15 cellular contexts compared by ENCODE assay signal in genomic region chr1:178868700-178869099, GRCh38. TPM values are rescaled to one million over a fixed set of nuclear protein-coding genes. Genes with fewer than 3 reads are reported as not detected.
DNase-seq lines count a peak whose midpoint lies in the region; ATAC-seq, FAIRE-seq and TF ChIP-seq lines count a peak whose summit lies in the region.
"Had no signal": no experiment of that assay in that cellular context is flagged by ENCODE, and none has a peak within 500 bp of the region (broad histone marks: within the 10 kb centered on the region; RNA-seq: fewer than 3 reads in every experiment).

No MANE protein-coding gene starts in this region.

- H3K4me3 ChIP-seq in A549 (no peak overlapping the region), astrocyte (ENCODE audit: insufficient read depth, low read depth, low read length) (no peak overlapping the region), HepG2 (replicated peaks in 1 of 3; ENCODE audit: insufficient read depth in 1 of 3, low read depth in 2 of 3, low read length in 3 of 3) (peak overlapping the region; percentile 46 to 75 (median 68); a peak in 5 of 6 replicates), skeletal muscle tissue (ENCODE audit: low read length in 3 of 3) (peak overlapping the region; percentile 57 to 79 (median 59)), PC-9 (no peak overlapping the region)
- H3K4me3 ChIP-seq: mucosa of descending colon had no signal

- H2AFZ ChIP-seq in astrocyte (ENCODE audit: low read depth, low read length), result no peak overlapping the region
- H2AFZ ChIP-seq in HepG2 (ENCODE audit: low read length), result no peak overlapping the region
- H2AFZ ChIP-seq in PC-9, result no peak overlapping the region

- H3K4me3 Mint-ChIP-seq in astrocyte (ENCODE audit: unreplicated experiment) (peak overlapping the region; percentile 70), endothelial cell (ENCODE audit: unreplicated experiment) (no peak overlapping the region)
- H3K4me3 Mint-ChIP-seq: activated naive CD4-positive, alpha-beta T cell treated with anti-CD3 and anti-CD28 coated beads for 36 hours; central memory CD8-positive, alpha-beta T cell had no signal

- H3K4me1 Mint-ChIP-seq in astrocyte (ENCODE audit: low read depth, unreplicated experiment) (peaks cover 44% of the 10 kb centered on the region), endothelial cell (ENCODE audit: unreplicated experiment) (peaks cover 19% of the 10 kb centered on the region)

- no peak overlapping the region; a peak in 1 of 6 replicates for H3K27ac ChIP-seq in A549
- H3K27ac ChIP-seq in astrocyte (ENCODE audit: low read depth, low read length), result no peak overlapping the region
- H3K27ac ChIP-seq in HepG2 (ENCODE audit: extremely low read length, insufficient read depth, low read length), result no peak overlapping the region
- H3K27ac ChIP-seq in skeletal muscle tissue (ENCODE audit: low read depth, low read length), result peak overlapping the region; percentile 88
- H3K27ac ChIP-seq in PC-9, result no peak overlapping the region
- H3K27ac ChIP-seq: epithelial cell of prostate, VCaP had no signal

- no peak for TF ChIP-seq RAD21 in A549 (conservative IDR thresholded peaks at IDR 0.05 in 1 of 2, IDR thresholded peaks at IDR 0.05 in 1 of 2)
- TF ChIP-seq RAD21 in HepG2 (CRISPR knock-in tag; IDR thresholded peaks at IDR 0.05), result no peak

- POLR2A ChIA-PET in A549 (lab: Yijun Ruan, JAX) (no interaction called here), HepG2 (lab: Yijun Ruan, JAX) (no interaction called here), PC-9 (lab: Charles Lee; ENCODE audit: unreplicated experiment) (no interaction called here)

- TF ChIP-seq CTCF in A549 (IDR thresholded peaks at IDR 0.05) (no peak), astrocyte (IDR thresholded peaks at IDR 0.05; ENCODE audit: insufficient read depth, low read depth, low read length) (no peak), HepG2 (CRISPR knock-in tag; IDR thresholded peaks at IDR 0.05) (no peak), PC-9 (conservative IDR thresholded peaks at IDR 0.05) (no peak), endothelial cell (IDR thresholded peaks at IDR 0.05; ENCODE audit: unreplicated experiment) (no peak)

- CTCF ChIA-PET in A549 (lab: Yijun Ruan, JAX), result no interaction called here
- CTCF ChIA-PET in HepG2 (lab: Yijun Ruan, JAX; ENCODE audit: low intra/inter-chr PET ratio, low total read pairs), result no interaction called here
- CTCF ChIA-PET in PC-9 (lab: Charles Lee), result interaction anchor here (0.6 kb wide), 1 partner anchor 718 kb away, joined by 10 read pairs; no protein-coding TSS in a partner anchor

- no peaks in the 10 kb centered on the region for H4K20me1 ChIP-seq in astrocyte (ENCODE audit: insufficient read depth, low read length)
- H4K20me1 ChIP-seq in HepG2 (ENCODE audit: insufficient read depth, low read length), result no peaks in the 10 kb centered on the region; the same call in 1 of the 2 replicates
- H4K20me1 ChIP-seq in PC-9 (ENCODE audit: insufficient read depth), result peaks cover 6% of the 10 kb centered on the region; the same call in 1 of the 2 replicates

- DNase-seq in A549 (ENCODE audit: low read depth in 1 of 2, low spot score in 1 of 2) (no peak), astrocyte (ENCODE audit: low read depth) (no peak), HepG2 (ENCODE audit: low spot score) (no peak), PC-9 (no peak), DMS53 (lab: John Stamatoyannopoulos, UW) (no peak), endothelial cell (ENCODE audit: low spot score) (no peak)
- DNase-seq: activated naive CD4-positive, alpha-beta T cell treated with anti-CD3 and anti-CD28 coated beads for 36 hours; mucosa of descending colon; NCI-H345 had no signal

- TF ChIP-seq POLR2A in A549 (IDR thresholded peaks at IDR 0.05; ENCODE audit: low read length) (no peak), HepG2 (IDR thresholded peaks at IDR 0.05; ENCODE audit: insufficient read depth in 1 of 2, low read depth in 2 of 2, low read length in 2 of 2) (no peak)

- no peaks in the 10 kb centered on the region for H3K79me2 ChIP-seq in astrocyte (ENCODE audit: insufficient read depth, low read length)
- H3K79me2 ChIP-seq in HepG2 (ENCODE audit: insufficient read depth, low read length), result peaks cover 19% of the 10 kb centered on the region
- no peaks in the 10 kb centered on the region for H3K79me2 ChIP-seq in PC-9 (ENCODE audit: low read depth)

- TF ChIP-seq EP300 in A549 (IDR thresholded peaks at IDR 0.05) (no peak), HepG2 (IDR thresholded peaks at IDR 0.05; ENCODE audit: low read depth in 2 of 2, low read length in 2 of 2) (no peak), HepG2 (CRISPR knock-in tag; IDR thresholded peaks at IDR 0.05; ENCODE audit: borderline replicate concordance) (no peak)

- H3K4me2 ChIP-seq in A549 (peak overlapping the region; percentile 63; the same call in 2 of the 3 replicates), astrocyte (ENCODE audit: low read length) (no peak overlapping the region), HepG2 (ENCODE audit: low read depth, low read length) (peak overlapping the region; percentile 75), PC-9 (no peak overlapping the region)

- intact Hi-C loops in HepG2 (cut with micrococcal nuclease; ENCODE audit: unreplicated experiment), result loop anchor here (5.0 kb wide), 1 partner anchor 36 kb away; no protein-coding TSS in a partner anchor
- intact Hi-C loops in PC-9 (cut with micrococcal nuclease; ENCODE audit: unreplicated experiment), result no loop called here

- no peaks in the 10 kb centered on the region for H3K27me3 Mint-ChIP-seq in astrocyte (ENCODE audit: low read depth, unreplicated experiment)
- peaks cover 1% of the 10 kb centered on the region for H3K27me3 Mint-ChIP-seq in endothelial cell (ENCODE audit: unreplicated experiment)

- H3F3A ChIP-seq in PC-9 (ENCODE audit: insufficient read depth, low read depth), result no peaks in the 10 kb centered on the region; the same call in none of the 2 replicates

- H3K36me3 ChIP-seq in astrocyte (ENCODE audit: insufficient read depth, low read length) (no peaks in the 10 kb centered on the region), HepG2 (replicated peaks in 1 of 2; ENCODE audit: control insufficient read depth in 1 of 2, insufficient read depth in 2 of 2, low read length in 2 of 2) (peaks cover 0 to 4% of the 10 kb centered on the region in 2 experiments; a peak in 2 of 5 replicates), skeletal muscle tissue (ENCODE audit: control insufficient read depth in 3 of 3, insufficient read depth in 3 of 3, low read length in 3 of 3) (peaks cover 0 to 7% (median 3%) of the 10 kb centered on the region in 3 donors), PC-9 (ENCODE audit: low read depth) (0 out of 2 replicates have a peak, but pooled peaks cover 3% of the 10 kb centered on the region)
- H3K36me3 ChIP-seq: prostate gland had no signal

- H3K36me3 Mint-ChIP-seq in astrocyte (ENCODE audit: low read depth, unreplicated experiment) (peaks cover 6% of the 10 kb centered on the region), endothelial cell (ENCODE audit: low read depth, unreplicated experiment) (no peaks in the 10 kb centered on the region)

- ATAC-seq in A549 (no peak), HepG2 (no peak), HG03378 (IDR thresholded peaks at IDR 0.05; ENCODE audit: unreplicated experiment) (no peak)
- ATAC-seq: mucosa of descending colon had no signal

- H3K4me1 ChIP-seq in A549 (peaks cover 37% of the 10 kb centered on the region), astrocyte (ENCODE audit: insufficient read depth, low read length) (peaks cover 4% of the 10 kb centered on the region), HepG2 (ENCODE audit: insufficient read depth, low read length) (peaks cover 54% of the 10 kb centered on the region), skeletal muscle tissue (ENCODE audit: control insufficient read depth in 3 of 3, insufficient read depth in 3 of 3, low read length in 3 of 3) (peaks cover 0 to 28% (median 14%) of the 10 kb centered on the region in 3 donors), PC-9 (replicated peaks; ENCODE audit: insufficient read depth) (peaks cover 17% of the 10 kb centered on the region)
- H3K4me1 ChIP-seq: prostate gland had no signal

- H3K27ac Mint-ChIP-seq in astrocyte (ENCODE audit: unreplicated experiment), result peak overlapping the region; percentile 78
- H3K27ac Mint-ChIP-seq in endothelial cell (ENCODE audit: unreplicated experiment), result no peak overlapping the region
- H3K27ac Mint-ChIP-seq: activated naive CD4-positive, alpha-beta T cell treated with anti-CD3 and anti-CD28 coated beads for 36 hours had no signal

- H3K9me3 ChIP-seq in A549 (no peaks in the 10 kb centered on the region), astrocyte (ENCODE audit: insufficient read depth, low read depth, low read length) (no peaks in the 10 kb centered on the region), HepG2 (ENCODE audit: low read length) (no peaks in the 10 kb centered on the region), skeletal muscle tissue (ENCODE audit: control insufficient read depth in 3 of 3, low read length in 3 of 3) (no peaks in the 10 kb centered on the region), PC-9 (ENCODE audit: insufficient read depth, low read depth) (no peaks in the 10 kb centered on the region)
- H3K9me3 ChIP-seq: mucosa of descending colon, prostate gland had no signal

- BruUV-seq in HepG2 (replicated peaks; lab: Mats Ljungman, UMichigan) (no TSS peak), PC-9 (replicated peaks; lab: Mats Ljungman, UMichigan) (no TSS peak)

- no peak for FAIRE-seq in A549 (lab: Jason Lieb, UNC)
- no peak for FAIRE-seq in astrocyte (lab: Jason Lieb, UNC)
- FAIRE-seq in HepG2 (lab: Jason Lieb, UNC), result no peak

- H3K9me2 ChIP-seq in PC-9 (ENCODE audit: insufficient read depth), result no peaks in the 10 kb centered on the region

- H3K9ac ChIP-seq in astrocyte (ENCODE audit: low read length), result no peak overlapping the region
- H3K9ac ChIP-seq in HepG2 (ENCODE audit: insufficient read depth, low read depth, low read length), result no peak overlapping the region
- H3K9ac ChIP-seq in skeletal muscle tissue (ENCODE audit: low read depth in 1 of 3, low read length in 3 of 3), result peak overlapping the region; percentile 73 to 88 (median 73)

- in situ Hi-C loops in HepG2 (cut with HindIII; ENCODE audit: extremely low pct_ligation_motif_present, low pct_unique_long_range_greater_than_20kb), result no loop called here

- H3K27me3 ChIP-seq in astrocyte (ENCODE audit: insufficient read depth, low read length) (no peaks in the 10 kb centered on the region), HepG2 (ENCODE audit: control insufficient read depth in 1 of 2, insufficient read depth in 2 of 2, low read length in 2 of 2) (no peaks in the 10 kb centered on the region), skeletal muscle tissue (ENCODE audit: control insufficient read depth in 3 of 3, insufficient read depth in 3 of 3, low read length in 3 of 3) (no peaks in the 10 kb centered on the region), PC-9 (ENCODE audit: insufficient read depth, low read depth) (no peaks in the 10 kb centered on the region)

- H3K9me3 Mint-ChIP-seq in astrocyte (ENCODE audit: unreplicated experiment) (no peaks in the 10 kb centered on the region), endothelial cell (ENCODE audit: unreplicated experiment) (no peaks in the 10 kb centered on the region)
- H3K9me3 Mint-ChIP-seq: activated naive CD4-positive, alpha-beta T cell treated with anti-CD3 and anti-CD28 coated beads for 36 hours; central memory CD8-positive, alpha-beta T cell had no signal

- WGBS in A549 (ENCODE audit: missing lambda C conversion rate), result 97% methylated on average over 1 of the region's 1 CpG
- 88% methylated on average over 1 of the region's 1 CpG for WGBS in HepG2 (ENCODE audit: low lambda C conversion rate)

RNA-seq across cellular contexts. Expression of gene ANGPTL1, which starts 2.2 kb away (rescaled TPM):
- polyA plus RNA-seq in A549 (2011; rRNA removed), result 0.12 and 0.30 TPM in 2 replicates
- polyA plus RNA-seq in A549 (2012; cell fraction: cytosol; rRNA removed), result 0.04 TPM in 1 of 2 replicates, not detected in the other
- not detected in 2 replicates for polyA plus RNA-seq in A549 (2012; cell fraction: nucleus; rRNA removed)
- not detected in 3 replicates for polyA plus RNA-seq in A549 (2017; fragmentation: RNase III; extraction: RNeasy Plus Mini Kit Qiagen cat#74134 plus additional on column Dnase treatment)
- polyA minus RNA-seq in A549 (2011; rRNA and poly(A)+ RNA removed), result not detected in 2 replicates
- 4.1 and 5.7 TPM in 2 replicates for total RNA-seq in astrocyte
- total RNA-seq in HepG2 (2016; rRNA removed; fragmentation: Illumina TruSeq; extraction: Trizol), result 2.2 and 2.9 TPM in 2 replicates
- total RNA-seq in HepG2 (2016; cell fraction: cytosol; rRNA removed; fragmentation: Illumina TruSeq; extraction: Trizol; ENCODE audit: low read depth), result 0.71 TPM in 1 of 2 replicates, not detected in the other
- total RNA-seq in HepG2 (2016; cell fraction: insoluble cytoplasmic fraction; rRNA removed; fragmentation: Illumina TruSeq; extraction: Trizol), result 1.7 and 2.9 TPM in 2 replicates
- 0.56 and 0.59 TPM in 2 replicates for total RNA-seq in HepG2 (2016; cell fraction: membrane; rRNA removed; fragmentation: Illumina TruSeq; extraction: Trizol)
- 3.6 and 4.3 TPM in 2 replicates for total RNA-seq in HepG2 (2016; cell fraction: nucleus; rRNA removed; fragmentation: Illumina TruSeq; extraction: Trizol)
- polyA plus RNA-seq in HepG2 (2011; rRNA removed), result 3.5 and 9.3 TPM in 2 replicates
- polyA plus RNA-seq in HepG2 (2011; cell fraction: cytosol; rRNA removed), result 3.1 and 3.2 TPM in 2 replicates
- polyA plus RNA-seq in HepG2 (2011; cell fraction: nucleus; rRNA removed), result 1.5 and 3.6 TPM in 2 replicates
- 2.9 and 6.3 TPM in 2 replicates for polyA plus RNA-seq in HepG2 (2012)
- polyA plus RNA-seq in HepG2 (2016; cell fraction: cytosol; fragmentation: Illumina TruSeq; extraction: Trizol; ENCODE audit: low read depth), result 0.10 and 0.25 TPM in 2 replicates
- 1.5 and 1.8 TPM in 2 replicates for polyA plus RNA-seq in HepG2 (2016; cell fraction: insoluble cytoplasmic fraction; fragmentation: Illumina TruSeq; extraction: Trizol; ENCODE audit: low read depth)
- polyA plus RNA-seq in HepG2 (2016; cell fraction: membrane; fragmentation: Illumina TruSeq; extraction: Trizol; ENCODE audit: low read depth), result 0.27 and 0.65 TPM in 2 replicates
- polyA plus RNA-seq in HepG2 (2016; cell fraction: nucleus; fragmentation: Illumina TruSeq; extraction: Trizol; ENCODE audit: insufficient read depth, low read depth), result 3.7 and 4.3 TPM in 2 replicates
- polyA minus RNA-seq in HepG2 (2011; rRNA and poly(A)+ RNA removed; ENCODE audit: low replicate concordance), result 4.0 TPM in 1 of 2 replicates, not detected in the other
- 2.1 and 3.0 TPM in 2 replicates for polyA minus RNA-seq in HepG2 (2011; cell fraction: cytosol; rRNA and poly(A)+ RNA removed)
- polyA minus RNA-seq in HepG2 (2011; cell fraction: nucleus; rRNA and poly(A)+ RNA removed), result 4.4 and 6.7 TPM in 2 replicates
- 47.5 TPM for total RNA-seq in skeletal muscle tissue
- total RNA-seq in PC-9 (2021), result not detected in 2 replicates
- total RNA-seq in endothelial cell (ENCODE audit: unreplicated experiment), result not detected
- total RNA-seq: activated naive CD4-positive, alpha-beta T cell treated with anti-CD3 and anti-CD28 coated beads for 36 hours had no signal

Comparison
In these comparisons a context has a peak if more than half of its experiments do, and no peak if none do; other contexts are left out.
1. H3K4me2 ChIP-seq: peak in A549 (single experiment) and HepG2 (single experiment); none in astrocyte (single experiment) and PC-9 (single experiment).
2. H3K4me3 ChIP-seq: peak in HepG2 (3 of 3) and skeletal muscle tissue (3 of 3); none in A549 (single experiment), astrocyte (single experiment) and PC-9 (single experiment).
3. H3K9ac ChIP-seq: peak in skeletal muscle tissue (3 of 3); none in astrocyte (single experiment) and HepG2 (single experiment).